ENCODE assay signal across 17 cellular contexts in the genomic region with DNA sequence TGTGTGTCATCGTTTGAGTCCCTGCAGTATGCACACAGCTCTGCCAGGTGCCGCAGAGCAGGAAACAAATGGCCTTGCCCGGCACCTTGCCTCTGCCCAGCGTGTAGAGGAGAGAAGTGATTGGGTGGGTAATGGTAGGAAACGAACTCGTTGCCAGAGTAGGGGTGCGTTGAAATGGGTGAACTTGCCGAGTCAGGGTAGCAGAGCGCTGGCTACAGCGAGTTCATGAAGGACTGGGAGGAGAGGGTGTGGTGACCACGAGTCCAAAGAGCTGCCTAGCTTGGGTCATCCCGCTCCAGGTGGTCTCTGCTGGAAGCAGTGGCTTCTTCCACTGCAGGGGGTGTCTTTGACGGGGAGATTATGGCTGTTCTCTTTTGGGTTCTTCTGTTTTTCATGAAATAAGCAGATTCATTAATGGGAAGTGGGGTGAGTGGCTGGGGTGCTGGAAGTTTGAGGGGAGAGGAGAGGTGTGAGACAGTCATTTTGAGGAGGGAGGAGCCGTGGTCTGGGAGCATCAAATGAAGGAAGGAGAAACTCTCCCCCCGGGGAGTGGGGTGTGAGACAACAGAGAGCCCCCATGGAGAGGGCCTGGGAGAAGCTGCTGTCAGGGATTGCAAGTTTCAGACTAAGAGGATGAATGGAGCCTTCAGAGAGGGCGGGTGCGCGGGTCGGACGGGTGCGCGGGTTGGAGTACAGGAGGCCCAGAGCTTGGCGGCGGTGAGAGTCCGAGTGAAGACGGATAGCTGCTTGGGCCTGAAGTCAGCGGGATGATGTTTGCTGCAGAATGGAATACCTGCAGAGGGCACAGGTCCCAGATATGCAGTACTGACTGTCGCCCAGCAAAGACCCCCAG. TPM values are rescaled to one million over a fixed set of nuclear protein-coding genes. Genes with fewer than 3 reads are reported as not detected.
DNase-seq lines count a peak whose midpoint lies in the region; FAIRE-seq and TF ChIP-seq lines count a peak whose summit lies in the region.
"Had no signal": no experiment of that assay in that cellular context is flagged by ENCODE, and none has a peak within 500 bp of the region (broad histone marks: within the 10 kb centered on the region; RNA-seq: fewer than 3 reads in every experiment).

No MANE protein-coding gene starts in this region.

- peak overlapping the region; percentile 7 for H3K27ac Mint-ChIP-seq in activated T-cell treated with anti-CD3 and anti-CD28 coated beads, Interleukin-2, amount 50 U/mL, for 24 hours
- H3K27ac Mint-ChIP-seq in Caco-2 (ENCODE audit: unreplicated experiment) (peak overlapping the region; percentile 30), progenitor cell of endocrine pancreas (peak overlapping the region; percentile 45)
- peak overlapping the region; percentile 4 for H3K27ac Mint-ChIP-seq in dendritic cell treated with granulocyte-macrophage colony-stimulating factor and Interleukin-4, amounts not matched to agents 40 ng/mL and 50 ng/mL, for 4 days

- no peak for FAIRE-seq in kidney (lab: Jason Lieb, UNC)
- FAIRE-seq: bronchial epithelial cell, D721Med had no signal

- H3K27me3 Mint-ChIP-seq in activated T-cell treated with anti-CD3 and anti-CD28 coated beads, Interleukin-2, amount 50 U/mL, for 24 hours, result no peaks in the 10 kb centered on the region
- no peaks in the 10 kb centered on the region for H3K27me3 Mint-ChIP-seq in Caco-2 (ENCODE audit: insufficient read depth, unreplicated experiment)
- H3K27me3 Mint-ChIP-seq in dendritic cell treated with granulocyte-macrophage colony-stimulating factor and Interleukin-4, amounts not matched to agents 40 ng/mL and 50 ng/mL, for 4 days, result no peaks in the 10 kb centered on the region
- H3K27me3 Mint-ChIP-seq in progenitor cell of endocrine pancreas, result no peaks in the 10 kb centered on the region

- H3K27me3 ChIP-seq in Caco-2 (replicated peaks; ENCODE audit: control insufficient read depth, insufficient read depth, low read length) (no peaks in the 10 kb centered on the region), BE2C (no peaks in the 10 kb centered on the region)
- H3K27me3 ChIP-seq: upper lobe of right lung had no signal

- H3K4me1 ChIP-seq in Caco-2 (no peaks in the 10 kb centered on the region), BE2C (no peaks in the 10 kb centered on the region), kidney (ENCODE audit: control insufficient read depth in 1 of 2, insufficient read depth in 1 of 2, low read depth in 1 of 2, low read length in 2 of 2) (peaks cover 13 to 27% of the 10 kb centered on the region in 2 donors)

- no peak overlapping the region for H3K4me3 Mint-ChIP-seq in activated T-cell treated with anti-CD3 and anti-CD28 coated beads, Interleukin-2, amount 50 U/mL, for 24 hours
- H3K4me3 Mint-ChIP-seq in Caco-2 (ENCODE audit: unreplicated experiment), result no peak overlapping the region
- no peak overlapping the region for H3K4me3 Mint-ChIP-seq in dendritic cell treated with granulocyte-macrophage colony-stimulating factor and Interleukin-4, amounts not matched to agents 40 ng/mL and 50 ng/mL, for 4 days
- H3K4me3 Mint-ChIP-seq in progenitor cell of endocrine pancreas (ENCODE audit: low read depth), result no peak overlapping the region
- H3K4me3 Mint-ChIP-seq: nephron had no signal

- DNase-seq in activated T-cell treated with anti-CD3 and anti-CD28 coated beads, Interleukin-2, amount 50 U/mL, for 24 hours, result no peak
- no peak for DNase-seq in activated T-cell treated with anti-CD3 and anti-CD28 coated beads, Interleukin-2, amount 50 U/mL, for 48 hours
- DNase-seq in Caco-2, result no peak
- DNase-seq in progenitor cell of endocrine pancreas (ENCODE audit: low spot score, unreplicated experiment), result no peak
- DNase-seq in BE2C, result no peak
- DNase-seq in CD1c-positive myeloid dendritic cell (ENCODE audit: extremely low spot score), result no peak
- DNase-seq in kidney, result no peak
- DNase-seq: ACHN; NCI-H1694; NCI-H345; stimulated activated CD4-positive, alpha-beta T cell treated with anti-CD3 and anti-CD28 coated beads, Interleukin-12 subunit alpha, Interleukin-12 subunit beta, amount 100 ng/mL, for 4 hours; stimulated activated naive CD4-positive, alpha-beta T cell; upper lobe of right lung had no signal

- H3K9ac ChIP-seq in kidney (ENCODE audit: low read length in 2 of 2), result no peak overlapping the region

- peaks cover 13% of the 10 kb centered on the region for H3K9me3 Mint-ChIP-seq in activated T-cell treated with anti-CD3 and anti-CD28 coated beads, Interleukin-2, amount 50 U/mL, for 24 hours
- H3K9me3 Mint-ChIP-seq in Caco-2 (ENCODE audit: unreplicated experiment) (no peaks in the 10 kb centered on the region), progenitor cell of endocrine pancreas (ENCODE audit: low read depth) (peaks cover 6% of the 10 kb centered on the region)
- no peaks in the 10 kb centered on the region for H3K9me3 Mint-ChIP-seq in dendritic cell treated with granulocyte-macrophage colony-stimulating factor and Interleukin-4, amounts not matched to agents 40 ng/mL and 50 ng/mL, for 4 days

- H3K4me3 ChIP-seq in Caco-2 (ENCODE audit: low read depth, low read length) (no peak overlapping the region), BE2C (ENCODE audit: low read depth, low read length) (no peak overlapping the region), kidney (ENCODE audit: low read length in 2 of 2) (no peak overlapping the region)
- H3K4me3 ChIP-seq: upper lobe of right lung had no signal

- no peaks in the 10 kb centered on the region; the same call in 1 of the 2 replicates for H3K36me3 ChIP-seq in Caco-2 (ENCODE audit: control insufficient read depth, insufficient read depth, low read length)
- peaks cover under 1% of the 10 kb centered on the region; the same call in 1 of the 2 replicates for H3K36me3 ChIP-seq in BE2C
- H3K36me3 ChIP-seq in kidney (ENCODE audit: control insufficient read depth in 1 of 2, insufficient read depth in 2 of 2, low read length in 2 of 2), result peaks cover 0 to 2% of the 10 kb centered on the region in 2 donors
- H3K36me3 ChIP-seq: upper lobe of right lung had no signal

- peaks cover 6% of the 10 kb centered on the region; the same call in 1 of the 2 replicates for H3K9me3 ChIP-seq in Caco-2
- H3K9me3 ChIP-seq in BE2C, result no peaks in the 10 kb centered on the region; the same call in 1 of the 2 replicates
- H3K9me3 ChIP-seq in kidney (ENCODE audit: control insufficient read depth in 1 of 2, low read length in 2 of 2), result peaks cover 0 to 5% of the 10 kb centered on the region in 2 donors
- H3K9me3 ChIP-seq: upper lobe of right lung had no signal

- H3K27ac ChIP-seq in kidney (ENCODE audit: low read depth in 2 of 2, low read length in 2 of 2), result no peak overlapping the region
- H3K27ac ChIP-seq: upper lobe of right lung had no signal

- POLR2A ChIA-PET in Caco-2 (lab: Charles Lee), result no interaction called here

- TF ChIP-seq CTCF in Caco-2 (IDR thresholded peaks at IDR 0.05; ENCODE audit: insufficient read depth in 1 of 2, low read depth in 1 of 2, low read length in 1 of 2, severe bottlenecking in 1 of 2, unreplicated experiment in 1 of 2) (no peak), progenitor cell of endocrine pancreas (IDR thresholded peaks at IDR 0.05; ENCODE audit: unreplicated experiment) (no peak), BE2C (IDR thresholded peaks at IDR 0.05; ENCODE audit: low read depth, low read length) (no peak), kidney (IDR thresholded peaks at IDR 0.05; ENCODE audit: borderline replicate concordance, extremely low read depth, insufficient read depth) (no peak)

- H3K36me3 Mint-ChIP-seq in activated T-cell treated with anti-CD3 and anti-CD28 coated beads, Interleukin-2, amount 50 U/mL, for 24 hours (ENCODE audit: low read depth), result peaks cover 66% of the 10 kb centered on the region
- H3K36me3 Mint-ChIP-seq in Caco-2 (ENCODE audit: insufficient read depth, unreplicated experiment), result peaks cover 22% of the 10 kb centered on the region
- peaks cover 46% of the 10 kb centered on the region for H3K36me3 Mint-ChIP-seq in dendritic cell treated with granulocyte-macrophage colony-stimulating factor and Interleukin-4, amounts not matched to agents 40 ng/mL and 50 ng/mL, for 4 days (ENCODE audit: low read depth)
- H3K36me3 Mint-ChIP-seq in progenitor cell of endocrine pancreas (ENCODE audit: insufficient read depth), result peaks cover 15% of the 10 kb centered on the region

- CTCF ChIA-PET in Caco-2 (lab: Charles Lee), result no interaction called here

- intact Hi-C loops in Caco-2 (cut with micrococcal nuclease; ENCODE audit: unreplicated experiment) (no loop called here), kidney (cut with DNase I) (no loop called here)
- intact Hi-C loops in dendritic cell treated with granulocyte-macrophage colony-stimulating factor and Interleukin-4, amounts not matched to agents 40 ng/mL and 50 ng/mL, for 4 days (cut with micrococcal nuclease), result no loop called here

- no TSS peak for BruUV-seq in Caco-2 (replicated peaks; lab: Mats Ljungman, UMichigan)

- H3K4me1 Mint-ChIP-seq in activated T-cell treated with anti-CD3 and anti-CD28 coated beads, Interleukin-2, amount 50 U/mL, for 24 hours (ENCODE audit: low read depth), result peaks cover 83% of the 10 kb centered on the region
- H3K4me1 Mint-ChIP-seq in Caco-2 (ENCODE audit: low read depth, unreplicated experiment) (peaks cover 14% of the 10 kb centered on the region), progenitor cell of endocrine pancreas (ENCODE audit: low read depth) (peaks cover 20% of the 10 kb centered on the region)
- peaks cover 69% of the 10 kb centered on the region for H3K4me1 Mint-ChIP-seq in dendritic cell treated with granulocyte-macrophage colony-stimulating factor and Interleukin-4, amounts not matched to agents 40 ng/mL and 50 ng/mL, for 4 days (ENCODE audit: low read depth)

RNA-seq across cellular contexts. Expression of a gene that starts 26.2 kb away (rescaled TPM):
- total RNA-seq in Caco-2 (2022) (34.4 and 39.8 TPM in 2 replicates), progenitor cell of endocrine pancreas (41.1 and 43.6 TPM in 2 replicates), kidney (28.3 TPM)
- polyA plus RNA-seq in BE2C (2012; ENCODE audit: insufficient read depth, insufficient read length, low read depth), result 59.9 TPM
- polyA plus RNA-seq in kidney (ENCODE audit: insufficient read depth, low read depth, low replicate concordance), result 34.8 TPM

RNA-seq across cellular contexts. Expression of a gene that starts 54.8 kb away (rescaled TPM):
- 16.5 and 18.4 TPM in 2 replicates for total RNA-seq in Caco-2 (2022)
- total RNA-seq in progenitor cell of endocrine pancreas, result 28.5 and 32.4 TPM in 2 replicates
- 47.0 TPM for polyA plus RNA-seq in BE2C (2012; ENCODE audit: insufficient read depth, insufficient read length, low read depth)
- total RNA-seq in kidney, result 49.6 TPM
- 75.4 TPM for polyA plus RNA-seq in kidney (ENCODE audit: insufficient read depth, low read depth, low replicate concordance)
